In the genomic region with DNA sequence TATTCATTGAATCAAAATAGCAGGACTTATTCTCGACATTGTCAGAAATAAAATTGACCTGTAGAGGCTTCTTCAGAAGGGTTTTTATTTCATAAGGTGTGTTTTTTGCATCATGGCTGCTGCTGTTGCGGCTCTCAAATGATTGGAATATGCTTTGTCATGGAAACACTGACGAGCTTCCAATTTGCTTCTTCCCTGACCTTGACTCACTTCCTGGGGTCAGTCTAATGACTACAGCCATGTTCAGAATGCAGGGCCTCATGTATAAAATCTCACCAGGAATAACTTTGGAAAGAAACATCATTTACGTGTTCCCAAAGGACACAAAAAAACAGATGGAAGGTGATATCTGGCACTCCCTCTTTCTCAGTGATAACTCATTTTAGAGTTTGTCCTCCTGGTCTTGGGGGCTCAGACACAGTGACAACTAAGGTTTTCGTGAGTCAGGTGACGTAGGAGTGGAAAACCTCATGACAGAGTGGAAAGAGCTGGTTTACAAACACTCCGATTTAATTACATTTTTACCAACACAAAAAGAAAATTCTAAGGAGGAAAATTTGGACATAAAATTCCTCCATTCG, we compare ENCODE assay signal across 18 cellular contexts.
A peak's percentile ranks its signal among the peaks of the same experiment; 100 is the strongest.
DNase-seq lines count a peak whose midpoint lies in the region; ATAC-seq and TF ChIP-seq lines count a peak whose summit lies in the region.
"Had no signal": no experiment of that assay in that cellular context is flagged by ENCODE, and none has a peak within 500 bp of the region (broad histone marks: within the 10 kb centered on the region; RNA-seq: fewer than 3 reads in every experiment).

No MANE protein-coding gene starts in this region.

- H3K4me3 Mint-ChIP-seq in GM23338, result no peak overlapping the region
- no peak overlapping the region for H3K4me3 Mint-ChIP-seq in T-helper 2 cell treated with Interferon-gamma antibody and Interleukin-4, amounts not matched to agents 5 μg/mL and 100 μg/mL, for 36 hours
- H3K4me3 Mint-ChIP-seq: activated naive CD8-positive, alpha-beta T cell; memory B cell had no signal

- peaks cover 13% of the 10 kb centered on the region for H3K4me1 Mint-ChIP-seq in GM23338
- no peaks in the 10 kb centered on the region for H3K4me1 Mint-ChIP-seq in T-helper 2 cell treated with Interferon-gamma antibody and Interleukin-4, amounts not matched to agents 5 μg/mL and 100 μg/mL, for 36 hours (ENCODE audit: low read depth)
- H3K4me1 Mint-ChIP-seq: memory B cell had no signal

- H3K27me3 ChIP-seq in GM23338 (ENCODE audit: insufficient read depth) (no peaks in the 10 kb centered on the region), SJSA1 (replicated peaks) (no peaks in the 10 kb centered on the region), gastrocnemius medialis (no peaks in the 10 kb centered on the region), BE2C (no peaks in the 10 kb centered on the region)
- H3K27me3 ChIP-seq: testis had no signal

- TF ChIP-seq POLR2A in gastrocnemius medialis (IDR thresholded peaks at IDR 0.05), result no peak

- no peaks in the 10 kb centered on the region for H3F3A ChIP-seq in GM23338 (replicated peaks; ENCODE audit: low read depth)

- no peaks in the 10 kb centered on the region for H3K79me2 ChIP-seq in GM23338 (replicated peaks; ENCODE audit: insufficient read depth)

- intact Hi-C loops in gastrocnemius medialis (cut with DNase I; ENCODE audit: low total_unique reads), result loop anchor here (5.0 to 10.0 kb wide), 2 partner anchors 267 to 575 kb away; a partner anchor contains a TSS

- H3K9me3 Mint-ChIP-seq in GM23338, result peaks cover 9% of the 10 kb centered on the region; the same call in 2 of the 3 replicates
- peaks cover 21% of the 10 kb centered on the region for H3K9me3 Mint-ChIP-seq in T-helper 2 cell treated with Interferon-gamma antibody and Interleukin-4, amounts not matched to agents 5 μg/mL and 100 μg/mL, for 36 hours

- no peaks in the 10 kb centered on the region for H3K9me2 ChIP-seq in GM23338 (ENCODE audit: insufficient read depth)

- ATAC-seq in GM23338, result no peak
- no peak for ATAC-seq in gastrocnemius medialis
- no peak for ATAC-seq in HG03460 (IDR thresholded peaks at IDR 0.05; ENCODE audit: unreplicated experiment)
- ATAC-seq: sciatic nerve had no signal

- H3K36me3 ChIP-seq in GM23338 (ENCODE audit: insufficient read depth), result no peaks in the 10 kb centered on the region
- peaks cover 4% of the 10 kb centered on the region; the same call in 1 of the 2 replicates for H3K36me3 ChIP-seq in SJSA1
- H3K36me3 ChIP-seq in gastrocnemius medialis, result no peaks in the 10 kb centered on the region
- H3K36me3 ChIP-seq in BE2C, result no peaks in the 10 kb centered on the region

- H3K9me3 ChIP-seq in SJSA1 (replicated peaks) (no peaks in the 10 kb centered on the region), gastrocnemius medialis (peaks cover 0 to 6% (median 0%) of the 10 kb centered on the region in 3 donors), BE2C (no peaks in the 10 kb centered on the region)
- H3K9me3 ChIP-seq: testis had no signal

- peak overlapping the region; percentile 78 for H3K27ac Mint-ChIP-seq in GM23338
- no peak overlapping the region for H3K27ac Mint-ChIP-seq in T-helper 2 cell treated with Interferon-gamma antibody and Interleukin-4, amounts not matched to agents 5 μg/mL and 100 μg/mL, for 36 hours
- H3K27ac Mint-ChIP-seq: activated naive CD8-positive, alpha-beta T cell; memory B cell had no signal

- peaks cover 2% of the 10 kb centered on the region for H3K27me3 Mint-ChIP-seq in GM23338 (ENCODE audit: insufficient read depth, low read depth, poor library complexity)
- no peaks in the 10 kb centered on the region for H3K27me3 Mint-ChIP-seq in T-helper 2 cell treated with Interferon-gamma antibody and Interleukin-4, amounts not matched to agents 5 μg/mL and 100 μg/mL, for 36 hours (ENCODE audit: low read depth)
- H3K27me3 Mint-ChIP-seq: activated naive CD8-positive, alpha-beta T cell had no signal

- in situ Hi-C loops in gastrocnemius medialis (cut with MboI; ENCODE audit: low sequenced_read_pairs in 4 of 4), result loop anchor here in 1 of 4 donors (25.0 kb wide), 1 partner anchor 95 kb away; no protein-coding TSS in a partner anchor

- no peak overlapping the region for H2AFZ ChIP-seq in GM23338

- H4K20me1 ChIP-seq in GM23338 (replicated peaks; ENCODE audit: insufficient read depth), result no peaks in the 10 kb centered on the region

- H3K4me2 ChIP-seq in GM23338, result no peak overlapping the region

- no peak overlapping the region for H3K4me3 ChIP-seq in GM23338
- no peak overlapping the region for H3K4me3 ChIP-seq in SJSA1
- H3K4me3 ChIP-seq in fibroblast of mammary gland (ENCODE audit: control insufficient read depth, low read depth, low read length), result no peak overlapping the region
- H3K4me3 ChIP-seq in gastrocnemius medialis, result no peak overlapping the region
- H3K4me3 ChIP-seq in BE2C (ENCODE audit: low read depth, low read length), result no peak overlapping the region
- H3K4me3 ChIP-seq: testis had no signal

- H3K4me1 ChIP-seq in GM23338 (ENCODE audit: insufficient read depth), result peaks cover 7% of the 10 kb centered on the region; the same call in 1 of the 2 replicates
- peaks cover 30% of the 10 kb centered on the region for H3K4me1 ChIP-seq in SJSA1 (replicated peaks)
- H3K4me1 ChIP-seq in gastrocnemius medialis, result peaks cover 30 to 45% of the 10 kb centered on the region in 2 donors
- H3K4me1 ChIP-seq in BE2C, result no peaks in the 10 kb centered on the region

- H3K27ac ChIP-seq in GM23338 (ENCODE audit: low read depth), result no peak overlapping the region
- peak overlapping the region; percentile 56 for H3K27ac ChIP-seq in SJSA1
- H3K27ac ChIP-seq in gastrocnemius medialis, result peak overlapping the region; percentile 64 to 93 (median 79)

- no peak for TF ChIP-seq CTCF in GM23338 (conservative IDR thresholded peaks at IDR 0.05; ENCODE audit: low read depth in 2 of 2)
- no peak for TF ChIP-seq CTCF in fibroblast of mammary gland (conservative IDR thresholded peaks at IDR 0.05; ENCODE audit: control insufficient read depth, insufficient read depth, low read depth, low read length)
- no peak for TF ChIP-seq CTCF in gastrocnemius medialis (IDR thresholded peaks at IDR 0.05 in 4 of 5, conservative IDR thresholded peaks at IDR 0.05 in 1 of 5)
- TF ChIP-seq CTCF in BE2C (IDR thresholded peaks at IDR 0.05; ENCODE audit: low read depth, low read length), result no peak

- no peaks in the 10 kb centered on the region; the same call in 2 of the 3 replicates for H3K36me3 Mint-ChIP-seq in GM23338 (ENCODE audit: low read depth)
- H3K36me3 Mint-ChIP-seq in T-helper 2 cell treated with Interferon-gamma antibody and Interleukin-4, amounts not matched to agents 5 μg/mL and 100 μg/mL, for 36 hours (ENCODE audit: low read depth), result no peaks in the 10 kb centered on the region
- H3K36me3 Mint-ChIP-seq: activated naive CD8-positive, alpha-beta T cell; memory B cell had no signal

- DNase-seq in GM23338 (ENCODE audit: low spot score) (no peak), SJSA1 (ENCODE audit: low read depth in 1 of 2, low spot score in 2 of 2) (no peak), fibroblast of mammary gland (ENCODE audit: low read depth) (peak; percentile 93), gastrocnemius medialis (no peak), BE2C (no peak), middle frontal gyrus (ENCODE audit: extremely low spot score, low spot score) (no peak)
- no peak for DNase-seq in T-helper 2 cell treated with Interferon-gamma antibody and Interleukin-4, amounts not matched to agents 5 μg/mL and 100 μg/mL, for 36 hours (ENCODE audit: low spot score)
- DNase-seq: Calu3; caudate nucleus; NCI-H1694 treated with DMSO at 0.1 percent for 48 hours; NCI-H446; stimulated activated CD4-positive, alpha-beta T cell treated with anti-CD3 and anti-CD28 coated beads, Interleukin-4, amount 100 ng/mL, for 1 hour; stimulated activated CD8-positive, alpha-beta memory T cell treated with anti-CD3 and anti-CD28 coated beads, Interleukin-4, amount 100 ng/mL, for 48 hours; testis had no signal

TF ChIP-seq in GM23338, 12 proteins besides CTCF, POLR2A, EP300 and RAD21:
- TF ChIP-seq, protein P1, sequence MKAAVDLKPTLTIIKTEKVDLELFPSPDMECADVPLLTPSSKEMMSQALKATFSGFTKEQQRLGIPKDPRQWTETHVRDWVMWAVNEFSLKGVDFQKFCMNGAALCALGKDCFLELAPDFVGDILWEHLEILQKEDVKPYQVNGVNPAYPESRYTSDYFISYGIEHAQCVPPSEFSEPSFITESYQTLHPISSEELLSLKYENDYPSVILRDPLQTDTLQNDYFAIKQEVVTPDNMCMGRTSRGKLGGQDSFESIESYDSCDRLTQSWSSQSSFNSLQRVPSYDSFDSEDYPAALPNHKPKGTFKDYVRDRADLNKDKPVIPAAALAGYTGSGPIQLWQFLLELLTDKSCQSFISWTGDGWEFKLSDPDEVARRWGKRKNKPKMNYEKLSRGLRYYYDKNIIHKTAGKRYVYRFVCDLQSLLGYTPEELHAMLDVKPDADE (IDR thresholded peaks at IDR 0.05), result no peak
- TF ChIP-seq NANOG (IDR thresholded peaks at IDR 0.05; ENCODE audit: borderline replicate concordance), result no peak
- TF ChIP-seq ZNF114 (CRISPR knock-in tag; IDR thresholded peaks at IDR 0.05), result no peak
- no peak for TF ChIP-seq POLR2AphosphoS5 (IDR thresholded peaks at IDR 0.05; ENCODE audit: low read depth)
- TF ChIP-seq STAT1 (IDR thresholded peaks at IDR 0.05; ENCODE audit: unreplicated experiment), result no peak
